In genomic region chr3:4866841-4867240, GRCh38 we compare ENCODE assay signal across 9 cellular contexts.
DNase-seq lines count a peak whose midpoint lies in the region; ATAC-seq and TF ChIP-seq lines count a peak whose summit lies in the region.
"Had no signal": no experiment of that assay in that cellular context is flagged by ENCODE, and none has a peak within 500 bp of the region (broad histone marks: within the 10 kb centered on the region; RNA-seq: fewer than 3 reads in every experiment).

No MANE protein-coding gene starts in this region.

- no peak overlapping the region for H3K4me3 ChIP-seq in fibroblast of mammary gland (ENCODE audit: control insufficient read depth, low read depth, low read length)
- H3K4me3 ChIP-seq in skeletal muscle tissue (ENCODE audit: low read length in 3 of 3) = peak overlapping the region in 2 of 3 donors; percentile 71 to 81

- no peaks in the 10 kb centered on the region for H3K36me3 ChIP-seq in skeletal muscle tissue (ENCODE audit: control insufficient read depth in 3 of 3, insufficient read depth in 3 of 3, low read length in 3 of 3)

- no peak for ATAC-seq in HG03108 (IDR thresholded peaks at IDR 0.05; ENCODE audit: unreplicated experiment)

- no peaks in the 10 kb centered on the region for H3K27me3 ChIP-seq in skeletal muscle tissue (ENCODE audit: control insufficient read depth in 3 of 3, insufficient read depth in 3 of 3, low read length in 3 of 3)

- DNase-seq in DMS 273 (lab: John Stamatoyannopoulos, UW; ENCODE audit: unreplicated experiment) = peak; percentile 22
- DNase-seq in DMS 273 treated with DMSO at 0.1 percent for 48 hours (lab: John Stamatoyannopoulos, UW) = no peak
- DNase-seq in fibroblast of mammary gland (ENCODE audit: low read depth) = peak; percentile 79
- DNase-seq in GOT3 (lab: John Stamatoyannopoulos, UW) = no peak
- DNase-seq in T1000 (lab: John Stamatoyannopoulos, UW) = no peak

- TF ChIP-seq CTCF in VCaP (conservative IDR thresholded peaks at IDR 0.05) (no peak), fibroblast of mammary gland (conservative IDR thresholded peaks at IDR 0.05; ENCODE audit: control insufficient read depth, insufficient read depth, low read depth, low read length) (no peak)

- H3K9ac ChIP-seq in skeletal muscle tissue (ENCODE audit: low read depth in 1 of 3, low read length in 3 of 3) = peak overlapping the region; percentile 88 to 98 (median 95)

- H3K27ac ChIP-seq in VCaP (peak overlapping the region; percentile 64; the same call in 1 of the 2 replicates), skeletal muscle tissue (ENCODE audit: low read depth, low read length) (peak overlapping the region; percentile 100)
- H3K27ac ChIP-seq: 22Rv1 had no signal

- H3K4me1 ChIP-seq in skeletal muscle tissue (ENCODE audit: control insufficient read depth in 3 of 3, insufficient read depth in 3 of 3, low read length in 3 of 3) = peaks cover 19 to 27% (median 20%) of the 10 kb centered on the region in 3 donors

- no peaks in the 10 kb centered on the region for H3K9me3 ChIP-seq in skeletal muscle tissue (ENCODE audit: control insufficient read depth in 3 of 3, low read length in 3 of 3)

Comparison
In these comparisons a context has a peak if more than half of its experiments do, and no peak if none do; other contexts are left out.
1. DNase-seq: peak in DMS 273 (single experiment) and fibroblast of mammary gland (single experiment); none in DMS 273 treated with DMSO at 0.1 percent for 48 hours (single experiment), GOT3 (single experiment) and T1000 (single experiment).